1 cellular context compared by ENCODE assay signal in the genomic region with DNA sequence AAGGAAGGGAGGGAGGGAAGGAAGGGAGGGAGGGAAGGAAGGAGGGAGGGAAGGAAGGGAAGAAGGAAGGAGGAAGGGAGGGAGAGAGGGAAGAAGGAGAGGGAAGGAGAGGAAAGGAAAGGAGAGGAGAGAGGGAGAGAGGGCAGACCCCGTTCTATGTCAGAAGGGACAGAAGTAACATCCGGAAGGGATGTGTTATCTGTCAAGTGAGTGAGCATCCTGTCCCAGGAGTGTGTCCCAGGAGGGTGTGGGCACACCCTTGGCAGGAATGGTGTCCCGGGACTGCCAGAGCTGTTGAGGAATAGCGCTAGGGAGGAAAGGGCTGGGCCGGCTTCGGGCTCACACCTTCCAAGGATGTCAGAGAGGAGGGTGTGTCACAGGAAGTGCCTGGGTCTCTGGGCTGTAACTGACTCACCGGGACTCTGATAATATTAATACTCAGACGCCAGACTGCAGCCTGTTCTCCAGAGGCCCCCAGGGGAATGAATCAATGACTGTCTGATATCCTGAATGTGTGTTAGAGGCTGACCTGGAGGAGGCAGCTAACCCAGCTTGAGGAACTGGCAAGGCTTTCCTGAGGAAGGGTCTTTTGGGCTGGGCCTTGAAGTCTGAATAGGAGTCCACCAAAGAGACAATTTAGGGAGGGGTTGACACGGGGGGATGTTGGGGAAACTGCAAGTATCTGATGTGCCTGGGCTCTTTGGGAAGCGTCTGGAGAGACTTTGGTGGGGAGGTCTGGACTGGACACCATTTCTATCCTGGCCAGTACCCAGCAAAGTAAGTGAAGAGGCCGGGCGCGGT.
TF ChIP-seq lines count a peak whose summit lies in the region.

No MANE protein-coding gene starts in this region.

TF ChIP-seq in H1, 55 proteins besides CTCF, POLR2A, EP300 and RAD21:
- TF ChIP-seq CHD7 (IDR thresholded peaks at IDR 0.05; ENCODE audit: insufficient replicate concordance, low read length) = no peak
- no peak for TF ChIP-seq TAF1 (IDR thresholded peaks at IDR 0.05; ENCODE audit: low read depth, low read length)
- TF ChIP-seq POLR2AphosphoS5 (IDR thresholded peaks at IDR 0.05; ENCODE audit: low read depth, low read length) = no peak
- no peak for TF ChIP-seq TEAD4 (IDR thresholded peaks at IDR 0.05; ENCODE audit: low read depth, low read length)
- TF ChIP-seq USF2 (IDR thresholded peaks at IDR 0.05; ENCODE audit: low read length) = no peak
